19 cellular contexts compared by ENCODE assay signal in genomic region chr17:21149626-21150025, GRCh38.
"Had no signal": no experiment of that assay in that cellular context is flagged by ENCODE, and none has a peak within 500 bp of the region (broad histone marks: within the 10 kb centered on the region; RNA-seq: fewer than 3 reads in every experiment).

No MANE protein-coding gene starts in this region.

- H3K9ac ChIP-seq: neural progenitor cell had no signal

- H3K4me2 ChIP-seq: neural progenitor cell had no signal

- H3K4me1 ChIP-seq: body of pancreas, neural progenitor cell, sigmoid colon, thyroid gland, upper lobe of right lung had no signal

- ATAC-seq: activated T-cell treated with anti-CD3 and anti-CD28 coated beads, Interleukin-2, amount 50 U/mL, for 4 hours; body of pancreas; heart left ventricle; left ventricle myocardium superior; naive thymus-derived CD8-positive, alpha-beta T cell; upper lobe of right lung; WTC11 had no signal

- DNase-seq: activated CD8-positive, alpha-beta memory T cell treated with anti-CD3 and anti-CD28 coated beads for 24 hours; activated CD8-positive, alpha-beta memory T cell treated with anti-CD3 and anti-CD28 coated beads, Interleukin-2, amount 50 U/mL, for 4 hours; activated naive CD4-positive, alpha-beta T cell treated with anti-CD3 and anti-CD28 coated beads for 36 hours; activated T-cell treated with anti-CD3 and anti-CD28 coated beads, Interleukin-2, amount 50 U/mL, for 4 hours; anterior cingulate cortex; body of pancreas; heart left ventricle; left ventricle myocardium superior; mammary epithelial cell; naive thymus-derived CD8-positive, alpha-beta T cell; sigmoid colon; stimulated activated CD4-positive, alpha-beta T cell treated with anti-CD3 and anti-CD28 coated beads, Interleukin-4, amount 100 ng/mL, for 24 hours; substantia nigra; thyroid gland; upper lobe of right lung had no signal

- H3K27me3 ChIP-seq: body of pancreas, cardiac muscle cell, heart left ventricle, neural progenitor cell, sigmoid colon, thyroid gland, upper lobe of right lung had no signal

- H3K9me3 ChIP-seq: body of pancreas, sigmoid colon, thyroid gland, upper lobe of right lung had no signal

- H3K27ac ChIP-seq: body of pancreas, cardiac muscle cell, epithelial cell of prostate, heart left ventricle, neural progenitor cell, sigmoid colon, thyroid gland, upper lobe of right lung had no signal

- H3K4me3 ChIP-seq: body of pancreas, cardiac muscle cell, heart left ventricle, neural progenitor cell, sigmoid colon, thyroid gland, upper lobe of right lung had no signal

- H3K36me3 ChIP-seq: cardiac muscle cell, heart left ventricle, neural progenitor cell, sigmoid colon, thyroid gland, upper lobe of right lung had no signal
